17 cellular contexts compared by ENCODE assay signal in the genomic region with DNA sequence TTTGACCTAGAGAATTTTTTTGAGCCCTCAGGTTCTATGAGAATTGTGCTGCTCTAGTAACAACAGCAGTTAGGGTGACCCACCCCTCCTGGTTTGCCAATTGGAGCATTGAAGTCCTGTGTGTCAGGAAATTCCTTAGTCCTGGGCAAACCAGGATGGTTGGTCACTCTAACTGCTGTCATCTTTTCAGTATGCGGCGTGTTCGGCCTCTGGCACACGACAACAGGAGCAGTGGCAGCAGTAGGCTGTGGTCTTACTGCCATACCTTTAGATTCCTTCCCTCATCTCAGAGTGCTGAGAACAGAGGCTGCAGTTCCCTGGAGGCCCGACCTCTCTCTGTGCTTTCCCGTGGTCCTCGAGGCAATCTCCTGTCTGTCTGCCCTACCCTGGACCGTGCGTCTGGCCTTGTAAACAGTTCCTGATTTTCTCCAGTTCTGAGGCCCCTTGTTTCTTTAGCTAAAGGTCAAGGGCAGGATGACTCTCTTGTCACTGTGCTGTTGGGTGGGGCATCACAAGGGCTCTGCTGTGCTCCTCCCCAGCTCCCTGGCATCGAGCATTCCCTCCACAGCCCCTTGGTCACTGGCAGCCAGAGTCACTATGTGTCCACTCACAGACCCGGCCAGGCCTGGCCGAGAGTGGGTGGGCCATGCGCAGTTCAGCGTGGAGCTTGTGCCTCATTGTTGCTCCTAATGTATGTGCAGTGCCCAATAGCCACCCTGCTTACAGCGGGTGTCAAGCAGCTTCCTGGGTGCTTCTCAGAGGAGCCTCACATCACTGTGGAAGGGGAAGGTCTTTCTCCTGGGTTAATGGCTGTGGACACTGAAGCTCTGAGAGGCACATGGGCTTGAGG. TPM values are rescaled to one million over a fixed set of nuclear protein-coding genes. Genes with fewer than 3 reads are reported as not detected.
"Had no signal": no experiment of that assay in that cellular context is flagged by ENCODE, and none has a peak within 500 bp of the region (broad histone marks: within the 10 kb centered on the region; RNA-seq: fewer than 3 reads in every experiment).

No MANE protein-coding gene starts in this region.

- H3K36me3 ChIP-seq: WERI-Rb-1 had no signal

- H3K4me1 ChIP-seq: foreskin keratinocyte had no signal

- H3K4me1 Mint-ChIP-seq: activated CD4-positive, alpha-beta memory T cell treated with anti-CD3 and anti-CD28 coated beads, Interleukin-2, amount 10 ng/mL, durations not matched to agents 7 days and 5 days; activated CD4-positive, alpha-beta T cell treated with anti-CD3 and anti-CD28 coated beads for 36 hours; stimulated activated naive CD8-positive, alpha-beta T cell treated with anti-CD3 and anti-CD28 coated beads, Interleukin-15, amount 100 ng/mL, for 72 hours had no signal

- H3K9me3 Mint-ChIP-seq: activated CD4-positive, alpha-beta memory T cell treated with anti-CD3 and anti-CD28 coated beads, Interleukin-2, amount 10 ng/mL, durations not matched to agents 7 days and 5 days; activated naive CD4-positive, alpha-beta T cell treated with anti-CD3 and anti-CD28 coated beads, Interleukin-2, amount 50 U/mL, for 72 hours; naive B cell; stimulated activated naive CD8-positive, alpha-beta T cell treated with anti-CD3 and anti-CD28 coated beads, Interleukin-15, amount 100 ng/mL, for 72 hours had no signal

- H3K36me3 Mint-ChIP-seq: activated naive CD4-positive, alpha-beta T cell treated with anti-CD3 and anti-CD28 coated beads, Interleukin-2, amount 50 U/mL, for 72 hours; naive B cell had no signal

- ATAC-seq: activated CD4-positive, alpha-beta T cell treated with anti-CD3 and anti-CD28 coated beads for 36 hours; activated naive CD4-positive, alpha-beta T cell treated with anti-CD3 and anti-CD28 coated beads, Interleukin-2, amount 50 U/mL, for 72 hours; body of pancreas; foreskin keratinocyte; stimulated activated naive CD8-positive, alpha-beta T cell treated with anti-CD3 and anti-CD28 coated beads, Interleukin-15, amount 100 ng/mL, for 72 hours had no signal

- H3K4me3 Mint-ChIP-seq: activated CD4-positive, alpha-beta memory T cell treated with anti-CD3 and anti-CD28 coated beads, Interleukin-2, amount 10 ng/mL, durations not matched to agents 7 days and 5 days; activated CD4-positive, alpha-beta T cell treated with anti-CD3 and anti-CD28 coated beads for 36 hours; naive B cell; stimulated activated naive CD8-positive, alpha-beta T cell treated with anti-CD3 and anti-CD28 coated beads, Interleukin-15, amount 100 ng/mL, for 72 hours had no signal

- H3K27ac Mint-ChIP-seq: activated CD4-positive, alpha-beta memory T cell treated with anti-CD3 and anti-CD28 coated beads, Interleukin-2, amount 10 ng/mL, durations not matched to agents 7 days and 5 days; activated CD4-positive, alpha-beta T cell treated with anti-CD3 and anti-CD28 coated beads for 36 hours had no signal

- H3K9me3 ChIP-seq: body of pancreas, testis had no signal

- H3K4me3 ChIP-seq: body of pancreas, coronary artery, lung, testis had no signal

- H3K27me3 ChIP-seq: body of pancreas, testis had no signal

- DNase-seq: activated CD4-positive, alpha-beta memory T cell treated with anti-CD3 and anti-CD28 coated beads, Interleukin-2, amount 10 ng/mL, durations not matched to agents 7 days and 5 days; activated CD4-positive, alpha-beta T cell treated with anti-CD3 and anti-CD28 coated beads for 36 hours; activated CD8-positive, alpha-beta memory T cell treated with anti-CD3 and anti-CD28 coated beads, Interleukin-2, amount 50 U/mL, for 4 hours; activated gamma-delta T cell; activated T-cell treated with anti-CD3 and anti-CD28 coated beads, Interleukin-2, amount 50 U/mL, for 48 hours; body of pancreas; central memory CD4-positive, alpha-beta T cell; foreskin keratinocyte; glutamatergic neuron; kidney glomerular epithelial cell; naive B cell; stimulated activated naive CD8-positive, alpha-beta T cell treated with anti-CD3 and anti-CD28 coated beads, Interleukin-15, amount 100 ng/mL, for 72 hours; testis; WERI-Rb-1 had no signal

- H3K27ac ChIP-seq: body of pancreas, coronary artery, foreskin keratinocyte, testis, WERI-Rb-1 had no signal

RNA-seq across cellular contexts. Expression of a gene that starts 18.5 kb away (rescaled TPM):
- total RNA-seq: activated CD4-positive, alpha-beta T cell treated with anti-CD3 and anti-CD28 coated beads for 36 hours; foreskin keratinocyte had no signal
